ENCODE assay signal across 32 cellular contexts in the genomic region with DNA sequence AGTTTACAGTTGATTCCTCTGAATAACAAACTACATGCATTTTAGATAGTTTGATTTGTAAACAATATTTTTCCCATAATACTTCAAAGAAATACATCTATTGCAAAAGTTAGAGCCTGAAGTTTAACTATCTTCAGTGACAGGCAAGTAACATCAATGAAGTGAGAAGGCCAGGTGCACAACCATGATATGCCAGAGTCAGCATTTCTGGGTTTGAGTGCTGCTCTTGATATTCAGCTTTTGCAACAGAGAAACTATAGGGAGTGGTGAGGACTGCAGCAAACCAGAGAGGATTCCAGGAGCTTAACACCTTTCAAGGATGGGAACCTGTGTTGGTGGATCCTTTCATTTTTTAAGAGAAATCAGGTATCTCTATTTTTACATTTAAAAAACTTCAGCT.
"Had no signal": no experiment of that assay in that cellular context is flagged by ENCODE, and none has a peak within 500 bp of the region (broad histone marks: within the 10 kb centered on the region; RNA-seq: fewer than 3 reads in every experiment).

No MANE protein-coding gene starts in this region.

- H3K27me3 Mint-ChIP-seq: activated CD4-positive, alpha-beta T cell treated with anti-CD3 and anti-CD28 coated beads for 36 hours; activated CD8-positive, alpha-beta T cell treated with anti-CD3 and anti-CD28 coated beads for 36 hours; activated T-helper 17 cell treated with anti-CD3 and anti-CD28 coated beads, Interleukin-2, amount 50 U/mL, for 72 hours; central memory CD8-positive, alpha-beta T cell; dendritic cell treated with granulocyte-macrophage colony-stimulating factor and Interleukin-4, amounts not matched to agents 40 ng/mL and 50 ng/mL, for 4 days; T-helper 17 cell had no signal

- H3K27ac ChIP-seq: brain microvascular endothelial cell, coronary artery, dorsolateral prefrontal cortex, gastrocnemius medialis, heart left ventricle had no signal

- H3K4me1 ChIP-seq: gastrocnemius medialis, heart left ventricle had no signal

- DNase-seq: activated CD4-positive, alpha-beta T cell treated with anti-CD3 and anti-CD28 coated beads for 36 hours; activated CD4-positive, alpha-beta T cell treated with anti-CD3 and anti-CD28 coated beads, Interleukin-2, amount 50 U/mL, for 1 hour; activated CD4-positive, alpha-beta T cell treated with anti-CD3 and anti-CD28 coated beads, Interleukin-2, amount 50 U/mL, for 48 hours; activated CD4-positive, CD25-positive, alpha-beta regulatory T cell; activated CD4-positive, CD25-positive, alpha-beta regulatory T cell treated with anti-CD3 and anti-CD28 coated beads, Interleukin-2, amount 50 U/mL, for 72 hours; activated CD8-positive, alpha-beta memory T cell treated with anti-CD3 and anti-CD28 coated beads for 24 hours; activated CD8-positive, alpha-beta T cell treated with anti-CD3 and anti-CD28 coated beads for 36 hours; activated effector memory CD4-positive, alpha-beta T cell treated with Interleukin-2 at 50 U/mL for 16 hours; activated gamma-delta T cell treated with Interleukin-2 at 50 U/mL for 16 hours; activated naive CD4-positive, alpha-beta T cell treated with anti-CD3 and anti-CD28 coated beads, Interleukin-2, amount 50 U/mL, for 16 hours; activated naive CD4-positive, alpha-beta T cell treated with Interleukin-2 at 50 U/mL for 16 hours; activated T-cell treated with anti-CD3 and anti-CD28 coated beads, Interleukin-2, amount 50 U/mL, for 4 hours; amniotic stem cell; anterior cingulate cortex; brain microvascular endothelial cell; dorsolateral prefrontal cortex; effector memory CD4-positive, alpha-beta T cell; endodermal cell; foreskin fibroblast; gastrocnemius medialis; glutamatergic neuron; heart left ventricle; T-helper 1 cell; T-helper 17 cell; T1000 had no signal

- ATAC-seq: activated CD4-positive, alpha-beta T cell treated with anti-CD3 and anti-CD28 coated beads for 36 hours; activated CD8-positive, alpha-beta T cell treated with anti-CD3 and anti-CD28 coated beads for 36 hours; activated T-cell treated with anti-CD3 and anti-CD28 coated beads, Interleukin-2, amount 50 U/mL, for 4 hours; activated T-helper 17 cell treated with anti-CD3 and anti-CD28 coated beads, Interleukin-2, amount 50 U/mL, for 72 hours; esophagus mucosa; gastrocnemius medialis; heart left ventricle; T-helper 17 cell had no signal

- H3K4me3 ChIP-seq: coronary artery, dorsolateral prefrontal cortex, gastrocnemius medialis, heart left ventricle had no signal

- H3K27ac Mint-ChIP-seq: activated CD4-positive, alpha-beta T cell treated with anti-CD3 and anti-CD28 coated beads for 36 hours; activated CD8-positive, alpha-beta T cell treated with anti-CD3 and anti-CD28 coated beads for 36 hours; activated naive CD8-positive, alpha-beta T cell; activated T-helper 17 cell treated with anti-CD3 and anti-CD28 coated beads, Interleukin-2, amount 50 U/mL, for 72 hours; dendritic cell treated with granulocyte-macrophage colony-stimulating factor and Interleukin-4, amounts not matched to agents 40 ng/mL and 50 ng/mL, for 4 days; endodermal cell; T-helper 17 cell; T-helper 2 cell treated with Interferon-gamma antibody and Interleukin-4, amounts not matched to agents 5 μg/mL and 100 μg/mL, for 36 hours had no signal

- H3K4me1 Mint-ChIP-seq: activated CD4-positive, alpha-beta T cell treated with anti-CD3 and anti-CD28 coated beads for 36 hours; activated T-helper 17 cell treated with anti-CD3 and anti-CD28 coated beads, Interleukin-2, amount 50 U/mL, for 72 hours; central memory CD8-positive, alpha-beta T cell; endodermal cell; T-helper 17 cell had no signal

- H3K36me3 Mint-ChIP-seq: activated naive CD8-positive, alpha-beta T cell had no signal

- H3K9me3 ChIP-seq: gastrocnemius medialis had no signal

- H3K4me3 Mint-ChIP-seq: activated CD4-positive, alpha-beta T cell treated with anti-CD3 and anti-CD28 coated beads for 36 hours; activated CD8-positive, alpha-beta T cell treated with anti-CD3 and anti-CD28 coated beads for 36 hours; activated naive CD8-positive, alpha-beta T cell; activated T-cell treated with anti-CD3 and anti-CD28 coated beads, Interleukin-2, amount 50 U/mL, for 4 hours; activated T-helper 17 cell treated with anti-CD3 and anti-CD28 coated beads, Interleukin-2, amount 50 U/mL, for 72 hours; central memory CD8-positive, alpha-beta T cell; dendritic cell treated with granulocyte-macrophage colony-stimulating factor and Interleukin-4, amounts not matched to agents 40 ng/mL and 50 ng/mL, for 4 days; endodermal cell; T-helper 17 cell; T-helper 2 cell treated with Interferon-gamma antibody and Interleukin-4, amounts not matched to agents 5 μg/mL and 100 μg/mL, for 36 hours had no signal

- H3K27me3 ChIP-seq: brain microvascular endothelial cell, dorsolateral prefrontal cortex, gastrocnemius medialis, heart left ventricle had no signal

- H3K9me3 Mint-ChIP-seq: activated CD8-positive, alpha-beta T cell treated with anti-CD3 and anti-CD28 coated beads for 36 hours; activated T-cell treated with anti-CD3 and anti-CD28 coated beads, Interleukin-2, amount 50 U/mL, for 4 hours; activated T-helper 17 cell treated with anti-CD3 and anti-CD28 coated beads, Interleukin-2, amount 50 U/mL, for 72 hours; dendritic cell treated with granulocyte-macrophage colony-stimulating factor and Interleukin-4, amounts not matched to agents 40 ng/mL and 50 ng/mL, for 4 days; endodermal cell; T-helper 2 cell treated with Interferon-gamma antibody and Interleukin-4, amounts not matched to agents 5 μg/mL and 100 μg/mL, for 36 hours had no signal

- H3K36me3 ChIP-seq: brain microvascular endothelial cell, gastrocnemius medialis, heart left ventricle had no signal
